19 cellular contexts compared by ENCODE assay signal in genomic region chr1:232684331-232685105, GRCh38. TPM values are rescaled to one million over a fixed set of nuclear protein-coding genes. Genes with fewer than 3 reads are reported as not detected.
A peak's percentile ranks its signal among the peaks of the same experiment; 100 is the strongest.
DNase-seq lines count a peak whose midpoint lies in the region; ATAC-seq and TF ChIP-seq lines count a peak whose summit lies in the region.
"Had no signal": no experiment of that assay in that cellular context is flagged by ENCODE, and none has a peak within 500 bp of the region (broad histone marks: within the 10 kb centered on the region; RNA-seq: fewer than 3 reads in every experiment).

No MANE protein-coding gene starts in this region.

- no peak for TF ChIP-seq POLR2A in gastroesophageal sphincter (IDR thresholded peaks at IDR 0.05)

- no peak overlapping the region for H3K9ac ChIP-seq in colonic mucosa (ENCODE audit: low read depth in 2 of 2, low read length in 2 of 2)

- H3K4me1 ChIP-seq in colonic mucosa (no peaks in the 10 kb centered on the region), gastroesophageal sphincter (peaks cover 0 to 16% (median 2%) of the 10 kb centered on the region in 3 donors)
- H3K4me1 ChIP-seq: uterus had no signal

- ATAC-seq in gastroesophageal sphincter = no peak
- ATAC-seq: natural killer cell had no signal

- DNase-seq in NCI-H748 (lab: John Stamatoyannopoulos, UW; ENCODE audit: unreplicated experiment) (peak; percentile 18), NCI-H748 treated with DMSO at 0.1 percent for 48 hours (lab: John Stamatoyannopoulos, UW) (no peak), NCI-H69 (lab: John Stamatoyannopoulos, UW) (peak; percentile 33), dermis blood vessel endothelial cell (peak; percentile 59), smooth muscle cell of the brain vasculature (ENCODE audit: low read depth, low spot score) (peak; percentile 13), T-helper 2 cell (no peak), colonic mucosa (no peak)
- DNase-seq: activated CD4-positive, alpha-beta T cell treated with anti-CD3 and anti-CD28 coated beads, Interleukin-2, amount 10 ng/mL, durations not matched to agents 24 days and 14 days; activated CD8-positive, alpha-beta memory T cell treated with anti-CD3 and anti-CD28 coated beads, Interleukin-2, amount 50 U/mL, for 48 hours; activated naive CD4-positive, alpha-beta T cell treated with Interleukin-2 at 50 U/mL for 16 hours; immature natural killer cell; natural killer cell; NCI-H1105 treated with DMSO at 0.1 percent for 48 hours; posterior cingulate gyrus; stomach; uterus had no signal

- H3K27me3 ChIP-seq in colonic mucosa = no peaks in the 10 kb centered on the region
- no peaks in the 10 kb centered on the region for H3K27me3 ChIP-seq in gastroesophageal sphincter
- H3K27me3 ChIP-seq: cardiac muscle cell, stomach, uterus had no signal

- 62 to 69% methylated on average over 2 of the region's 3 CpGs for WGBS in gastroesophageal sphincter (ENCODE audit: low coverage in 1 of 2), 2 donors

- TF ChIP-seq EP300 in gastroesophageal sphincter (IDR thresholded peaks at IDR 0.05) = no peak

- TF ChIP-seq CTCF in colonic mucosa (IDR thresholded peaks at IDR 0.05) = no peak
- no peak for TF ChIP-seq CTCF in gastroesophageal sphincter (IDR thresholded peaks at IDR 0.05)

- no peak overlapping the region for H3K27ac ChIP-seq in colonic mucosa
- H3K27ac ChIP-seq in gastroesophageal sphincter = no peak overlapping the region
- H3K27ac ChIP-seq: cardiac muscle cell, SK-N-MC, stomach, uterus had no signal

- H3K9me3 ChIP-seq in colonic mucosa = no peaks in the 10 kb centered on the region
- H3K9me3 ChIP-seq in gastroesophageal sphincter = no peaks in the 10 kb centered on the region
- H3K9me3 ChIP-seq: stomach, uterus had no signal

- H3K36me3 ChIP-seq in colonic mucosa (no peaks in the 10 kb centered on the region), gastroesophageal sphincter (no peaks in the 10 kb centered on the region)
- H3K36me3 ChIP-seq: cardiac muscle cell, stomach, uterus had no signal

- H3K4me3 ChIP-seq in colonic mucosa (no peak overlapping the region), gastroesophageal sphincter (no peak overlapping the region)
- H3K4me3 ChIP-seq: cardiac muscle cell, SK-N-MC, stomach, uterus had no signal

- intact Hi-C loops in colonic mucosa (cut with DNase I) = loop anchor here (10.0 kb wide), 1 partner anchor 80 kb away; no protein-coding TSS in a partner anchor

RNA-seq across cellular contexts. Expression of gene SIPA1L2, which starts 54.6 kb away (rescaled TPM):
- total RNA-seq in dermis blood vessel endothelial cell = 11.1 and 25.7 TPM in 2 replicates
- total RNA-seq in colonic mucosa = 10 to 100 TPM; 53.6 to 64.4 TPM
- total RNA-seq in gastroesophageal sphincter = 10 to 100 TPM; 29.5 to 65.2 (median 32.6) TPM

Comparison
In these comparisons a context has a peak if more than half of its experiments do, and no peak if none do; other contexts are left out.
1. DNase-seq: peak in NCI-H748 (single experiment), NCI-H69 (single experiment), dermis blood vessel endothelial cell (single experiment) and smooth muscle cell of the brain vasculature (single experiment); none in NCI-H748 treated with DMSO at 0.1 percent for 48 hours (single experiment), T-helper 2 cell (0 of 5) and colonic mucosa (single experiment).